8 cellular contexts compared by ENCODE assay signal in the genomic region with DNA sequence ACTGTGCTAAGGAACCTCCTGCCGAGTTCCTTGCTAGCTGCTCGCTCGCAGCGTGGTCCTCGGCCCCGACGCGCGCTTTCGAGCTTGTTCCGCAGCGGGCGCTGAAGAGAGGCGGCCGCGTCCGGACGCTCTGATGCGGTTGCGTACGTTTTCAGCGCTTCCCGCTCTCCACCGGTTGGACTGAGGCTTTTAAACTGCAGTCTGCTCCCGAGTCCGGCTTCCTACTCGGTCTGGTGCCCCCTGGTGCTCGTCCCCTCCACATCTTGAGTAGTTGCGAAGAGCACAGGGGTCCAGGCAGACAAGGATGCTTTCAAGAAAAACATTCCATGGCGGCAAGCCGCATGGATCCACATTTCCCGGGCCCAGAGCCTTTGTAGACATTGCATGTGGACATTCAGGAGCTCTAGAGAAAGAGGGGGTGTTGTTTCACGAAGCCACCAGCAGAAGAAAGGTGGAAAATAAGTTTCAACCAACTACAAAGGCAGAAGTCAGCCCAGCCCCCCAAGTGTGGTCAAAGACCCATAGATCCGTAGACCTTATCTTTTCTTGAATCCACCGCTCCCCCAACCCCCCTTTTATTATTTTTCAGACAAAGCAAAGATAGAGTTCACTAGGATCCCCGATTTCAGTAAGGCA. TPM values are rescaled to one million over a fixed set of nuclear protein-coding genes. Genes with fewer than 3 reads are reported as not detected.
DNase-seq lines count a peak whose midpoint lies in the region; ATAC-seq, FAIRE-seq and TF ChIP-seq lines count a peak whose summit lies in the region.

No MANE protein-coding gene starts in this region.

- peak overlapping the region; percentile 28 to 62 for H3K27ac ChIP-seq in kidney (ENCODE audit: low read depth in 2 of 2, low read length in 2 of 2)

- H3K9me3 ChIP-seq in kidney (ENCODE audit: control insufficient read depth in 1 of 2, low read length in 2 of 2) = no peaks in the 10 kb centered on the region

- intact Hi-C loops in kidney (cut with DNase I) = no loop called here

- H3K36me3 ChIP-seq in kidney (ENCODE audit: control insufficient read depth in 1 of 2, insufficient read depth in 2 of 2, low read length in 2 of 2) = no peaks in the 10 kb centered on the region

- TF ChIP-seq CTCF in AG09309 (IDR thresholded peaks at IDR 0.05; ENCODE audit: control insufficient read depth, insufficient read depth, low read depth, low read length, missing control alignments) (peak; percentile 81), kidney (IDR thresholded peaks at IDR 0.05; ENCODE audit: borderline replicate concordance, extremely low read depth, insufficient read depth) (peak; percentile 49)

- DNase-seq in AG09309 (ENCODE audit: low read depth) (peak; percentile 81), NCI-H2227 treated with DMSO at 0.1 percent for 48 hours (lab: John Stamatoyannopoulos, UW) (peak; percentile 63), cerebellar cortex (ENCODE audit: low spot score) (peak; percentile 96), kidney (peak; percentile 96)
- peak; percentile 54 to 73 (median 62) for DNase-seq in activated CD4-positive, CD25-positive, alpha-beta regulatory T cell (lab: John Stamatoyannopoulos, UW)
- DNase-seq in stimulated activated CD4-positive, alpha-beta T cell treated with anti-CD3 and anti-CD28 coated beads, Interleukin-12 subunit alpha, Interleukin-12 subunit beta, amount 100 ng/mL, for 48 hours (ENCODE audit: low read depth in 2 of 3, low spot score in 1 of 3) = peak; percentile 82 to 85 (median 82)

- ATAC-seq in GM18907 (IDR thresholded peaks at IDR 0.05; ENCODE audit: unreplicated experiment) (peak; percentile 48), HG03139 (IDR thresholded peaks at IDR 0.05; ENCODE audit: unreplicated experiment) (peak; percentile 47)

- peak overlapping the region; percentile 51 for H3K4me3 ChIP-seq in AG09309 (ENCODE audit: control insufficient read depth, low read depth, low read length)
- peak overlapping the region; percentile 57 to 70 for H3K4me3 ChIP-seq in kidney (ENCODE audit: low read length in 2 of 2)

- H3K4me1 ChIP-seq in kidney (ENCODE audit: control insufficient read depth in 1 of 2, insufficient read depth in 1 of 2, low read depth in 1 of 2, low read length in 2 of 2) = peaks cover 2 to 9% of the 10 kb centered on the region in 2 donors

- H3K9ac ChIP-seq in kidney (ENCODE audit: low read length in 2 of 2) = peak overlapping the region in 1 of 2 donors; percentile 7

- FAIRE-seq in kidney (lab: Jason Lieb, UNC) = no peak

RNA-seq across cellular contexts. Expression of gene WNK1, which starts 1.1 kb away (rescaled TPM):
- 173 TPM for total RNA-seq in kidney
- polyA plus RNA-seq in kidney (ENCODE audit: insufficient read depth, low read depth, low replicate concordance) = 40.2 TPM

Comparison
In these comparisons a context has a peak if more than half of its experiments do, and no peak if none do; other contexts are left out.
1. Peak in every context shown above with its lines: DNase-seq, ATAC-seq, H3K4me3 ChIP-seq and H3K27ac ChIP-seq.